8 cellular contexts compared by ENCODE assay signal in the genomic region with DNA sequence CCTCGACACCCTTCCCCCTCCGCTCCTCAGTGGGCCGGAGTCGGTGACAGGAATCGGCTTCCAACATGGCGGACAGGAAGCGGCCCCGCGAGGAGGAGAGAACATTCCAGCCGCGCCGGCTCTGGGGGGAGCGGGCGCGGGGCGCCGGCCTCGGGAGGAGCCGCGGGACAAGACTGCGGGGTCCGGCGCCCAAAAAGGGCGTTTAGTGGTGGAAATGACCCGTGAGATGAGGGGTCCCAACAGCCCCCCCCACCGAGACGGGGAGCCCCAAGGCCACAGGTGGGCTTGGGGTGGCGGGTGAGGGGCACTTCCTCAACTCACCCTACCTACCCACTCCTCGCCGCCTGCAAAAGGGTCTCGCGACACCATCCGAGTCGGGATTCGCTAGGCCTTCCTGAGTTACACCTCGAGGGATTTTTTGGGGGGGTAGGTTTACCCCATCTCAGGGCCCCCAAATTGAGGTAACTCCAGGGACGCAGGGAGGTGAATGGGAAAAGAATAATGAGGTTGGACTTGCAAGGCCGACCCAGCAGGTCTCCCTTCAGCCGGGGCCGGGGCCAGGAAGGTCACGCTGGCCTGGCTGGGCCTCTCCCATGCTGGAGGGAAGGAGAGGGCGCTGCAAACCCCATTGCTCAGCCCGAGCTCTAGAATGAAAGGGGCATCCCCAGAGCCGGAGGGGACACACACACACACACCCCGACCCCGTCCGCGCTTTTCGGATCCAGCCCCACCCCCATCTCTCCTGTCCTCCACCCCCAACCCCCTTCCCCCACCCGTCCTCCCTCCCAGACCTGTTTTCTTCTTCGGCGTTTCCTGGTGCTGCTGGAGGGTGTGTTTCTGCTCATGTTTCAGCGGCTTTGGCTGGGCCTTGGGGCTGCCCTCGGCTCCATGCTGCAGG. TPM values are rescaled to one million over a fixed set of nuclear protein-coding genes. Genes with fewer than 3 reads are reported as not detected.
DNase-seq lines count a peak whose midpoint lies in the region; ATAC-seq, FAIRE-seq and TF ChIP-seq lines count a peak whose summit lies in the region.

No MANE protein-coding gene starts in this region.

- TF ChIP-seq CTCF in AG10803 (conservative IDR thresholded peaks at IDR 0.05; ENCODE audit: low read length) (no peak), GM12878 (IDR thresholded peaks at IDR 0.05 in 2 of 3, conservative IDR thresholded peaks at IDR 0.05 in 1 of 3; ENCODE audit: control insufficient read depth in 2 of 3, extremely low read depth in 1 of 3, insufficient read depth in 1 of 3, low read depth in 3 of 3, low read length in 3 of 3) (peak in 1 of 3 experiments; percentile 20; a peak in 1 of 6 replicates), gastrocnemius medialis (IDR thresholded peaks at IDR 0.05 in 4 of 5, conservative IDR thresholded peaks at IDR 0.05 in 1 of 5) (no peak)

- ATAC-seq in GM12878: peak; percentile 64
- ATAC-seq in gastrocnemius medialis: peak; percentile 34 to 43

- no peak for TF ChIP-seq RAD21 in GM12878 (IDR thresholded peaks at IDR 0.05; ENCODE audit: insufficient read depth, low read depth, low read length)

- FAIRE-seq in GM12878 (lab: Jason Lieb, UNC): no peak

- peak overlapping the region; percentile 79 for H3K4me2 ChIP-seq in GM12878 (ENCODE audit: control insufficient read depth, insufficient read depth)

- H3K27ac ChIP-seq in GM12878 (ENCODE audit: control insufficient read depth, insufficient read depth): peak overlapping the region; percentile 73
- H3K27ac ChIP-seq in gastrocnemius medialis: peak overlapping the region; percentile 95 to 100 (median 100)

- WGBS in GM12878 (ENCODE audit: insufficient coverage, insufficient replicate concordance, low lambda C conversion rate, missing lambda C conversion rate): 1% methylated on average over 51 of the region's 54 CpGs

- H3K79me2 ChIP-seq in GM12878 (ENCODE audit: control insufficient read depth, insufficient read depth, low read length): peaks cover 57% of the 10 kb centered on the region

- H3K36me3 ChIP-seq in GM12878 (ENCODE audit: control insufficient read depth in 2 of 2, insufficient read depth in 2 of 2, low read length in 1 of 2) (peaks cover 2 to 6% of the 10 kb centered on the region in 2 experiments), gastrocnemius medialis (peaks cover 0 to 4% of the 10 kb centered on the region in 2 donors)

- H4K20me1 ChIP-seq in GM12878 (ENCODE audit: control insufficient read depth, insufficient read depth): peaks cover 3% of the 10 kb centered on the region; the same call in 1 of the 2 replicates

- peak overlapping the region; percentile 87 for H3K9ac ChIP-seq in GM12878 (ENCODE audit: control insufficient read depth, insufficient read depth, low read length)

- H2AFZ ChIP-seq in GM12878 (ENCODE audit: control insufficient read depth, low read depth, low read length): no peak overlapping the region; the same call in 1 of the 2 replicates

- H3K4me1 ChIP-seq in GM12878 (ENCODE audit: control insufficient read depth, insufficient read depth, low read length): peaks cover 2% of the 10 kb centered on the region; the same call in 1 of the 2 replicates
- H3K4me1 ChIP-seq in gastrocnemius medialis: peaks cover 33 to 38% of the 10 kb centered on the region in 2 donors

- SMC1A ChIA-PET in GM12878 (lab: Charles Lee; ENCODE audit: uncharacterized antibody, unreplicated experiment): interaction anchor here (0.6 to 3.4 kb wide), 5 partner anchors 67 to 833 kb away, joined by 3 to 58 read pairs (median 3); no protein-coding TSS in a partner anchor

- CTCF ChIA-PET in GM12878 (lab: Yijun Ruan, JAX): interaction anchor here (0.7 to 5.0 kb wide), 10 partner anchors 8 to 720 kb away, joined by 3 to 93 read pairs (median 5); no protein-coding TSS in a partner anchor

- TF ChIP-seq EP300 in GM12878 (IDR thresholded peaks at IDR 0.05; ENCODE audit: borderline replicate concordance in 1 of 2, control insufficient read depth in 1 of 2, low read depth in 2 of 2, low read length in 2 of 2): no peak

- DNase-seq in AG10803 (ENCODE audit: low read depth): peak; percentile 44
- peak; percentile 63 for DNase-seq in M059J (ENCODE audit: low read depth)
- DNase-seq in T1000 (lab: John Stamatoyannopoulos, UW): peak; percentile 19
- no peak for DNase-seq in GM12878 (ENCODE audit: low read depth, low spot score)
- peak; percentile 28 to 54 for DNase-seq in gastrocnemius medialis
- DNase-seq in GF-D8 (lab: John Stamatoyannopoulos, UW): no peak

- TF ChIP-seq POLR2A in GM19193 (IDR thresholded peaks at IDR 0.05; ENCODE audit: extremely low read depth, insufficient read depth, insufficient read length): peak; percentile 46
- peak; percentile 10; the same call in 1 of the 2 replicates for TF ChIP-seq POLR2A in GM12878 (IDR thresholded peaks at IDR 0.05; ENCODE audit: low read depth, low read length)
- TF ChIP-seq POLR2A in gastrocnemius medialis (IDR thresholded peaks at IDR 0.05): no peak

- POLR2A ChIA-PET in GM12878 (lab: Charles Lee): interaction anchor here (0.6 to 2.3 kb wide), 17 partner anchors 10 to 341 kb away, joined by 3 to 13 read pairs (median 5); partner anchors contain the start of genes MYO18A, PHF12 and TAOK1

- H3K4me3 ChIP-seq in AG10803 (ENCODE audit: low read length): peak overlapping the region; percentile 95
- H3K4me3 ChIP-seq in GM12878: peak overlapping the region; percentile 89
- H3K4me3 ChIP-seq in iPS-11a (ENCODE audit: low read depth, low read length): peak overlapping the region; percentile 98
- peak overlapping the region; percentile 88 to 97 (median 95) for H3K4me3 ChIP-seq in gastrocnemius medialis

- H3K9me3 ChIP-seq in GM12878 (replicated peaks; ENCODE audit: control insufficient read depth, insufficient read depth, low read length): no peaks in the 10 kb centered on the region
- no peaks in the 10 kb centered on the region for H3K9me3 ChIP-seq in gastrocnemius medialis

- in situ Hi-C loops in GM12878 (cut with MboI): no loop called here
- in situ Hi-C loops in gastrocnemius medialis (cut with MboI; ENCODE audit: low sequenced_read_pairs in 4 of 4): loop anchor here in 2 of 4 donors (10.0 to 25.0 kb wide), 2 partner anchors 131 to 148 kb away; no protein-coding TSS in a partner anchor

- BruUV-seq in GM12878 (replicated peaks; lab: Mats Ljungman, UMichigan): TSS peak; percentile 73

- RAD21 ChIA-PET in GM12878 (lab: Charles Lee; ENCODE audit: unreplicated experiment): interaction anchor here (0.7 to 3.6 kb wide), 12 partner anchors 10 to 566 kb away, joined by 3 to 71 read pairs (median 5); no protein-coding TSS in a partner anchor

- intact Hi-C loops in GM12878 (cut with micrococcal nuclease; ENCODE audit: unreplicated experiment): loop anchor here (5.0 kb wide), 1 partner anchor 341 kb away; the partner anchor contains the start of gene PHF12
- intact Hi-C loops in gastrocnemius medialis (cut with DNase I; ENCODE audit: low total_unique reads): loop anchor here (5.0 kb wide), 1 partner anchor 341 kb away; the partner anchor contains the start of gene PHF12

- H3K27me3 ChIP-seq in GM12878 (replicated peaks in 1 of 2; ENCODE audit: control insufficient read depth in 2 of 2, insufficient read depth in 2 of 2, low read length in 1 of 2): no peaks in the 10 kb centered on the region
- no peaks in the 10 kb centered on the region for H3K27me3 ChIP-seq in gastrocnemius medialis

TF ChIP-seq in GM12878, 131 proteins besides CTCF, POLR2A, EP300 and RAD21 (continues in another document):
- no peak for TF ChIP-seq NFYA (IDR thresholded peaks at IDR 0.05; ENCODE audit: borderline replicate concordance, low read depth, low read length)

RNA-seq across cellular contexts. Expression of gene NUFIP2, which starts 0.7 kb away (rescaled TPM):
- 29.7 and 40.6 TPM in 2 replicates for total RNA-seq in M059J (2014; rRNA removed; shearing (Covaris generic))
- 111 and 118 TPM in 2 replicates for total RNA-seq in GM12878 (2013; cell fraction: nucleolus; rRNA removed)
- total RNA-seq in GM12878 (2014; rRNA removed): 26.2 and 30.8 TPM in 2 replicates
- 32.1 and 32.3 TPM in 2 replicates for total RNA-seq in GM12878 (2014; rRNA removed; fragmentation: Illumina TruSeq; extraction: Trizol)
- total RNA-seq in GM12878 (2021): 31.1 and 32.7 TPM in 2 replicates
- 9.1 TPM for polyA plus RNA-seq in GM12878 (2011; ENCODE audit: low read depth)
- polyA plus RNA-seq in GM12878 (2011; rRNA removed): 15.6 and 18.3 TPM in 2 replicates
- polyA plus RNA-seq in GM12878 (2011; cell fraction: cytosol; rRNA removed): 8.7 and 13.4 TPM in 2 replicates
- 27.5 and 46.1 TPM in 2 replicates for polyA plus RNA-seq in GM12878 (2011; cell fraction: nucleus; rRNA removed)
- polyA plus RNA-seq in GM12878 (2012): 14.4 and 15.8 TPM in 2 replicates
- 25.4 and 31.1 TPM in 2 replicates for polyA plus RNA-seq in GM12878 (2014; fragmentation: Illumina TruSeq; extraction: Trizol)
- 1 to 10 TPM; 4.3 to 5.2 TPM for polyA plus RNA-seq in GM12878 (2014; fragmentation: Nextera tagmentation; extraction: Ambion mirVana)
- 13.3 TPM in 2 replicates for polyA plus RNA-seq in GM12878 (2014; rRNA removed)
- 1 to 10 TPM; 3.7 to 5.1 TPM for polyA plus RNA-seq in GM12878 (2016; fragmentation: Nextera tagmentation; extraction: Ambion mirVana)
- polyA minus RNA-seq in GM12878 (2011; rRNA and poly(A)+ RNA removed): 12.8 and 17.3 TPM in 2 replicates
- 13.4 and 22.1 TPM in 2 replicates for polyA minus RNA-seq in GM12878 (2011; cell fraction: cytosol; rRNA and poly(A)+ RNA removed)
- 29.7 and 51.9 TPM in 2 replicates for polyA minus RNA-seq in GM12878 (2011; cell fraction: nucleus; rRNA and poly(A)+ RNA removed)
- total RNA-seq in gastrocnemius medialis: 10 to 100 TPM; 20.0 to 33.7 (median 27.8) TPM

RNA-seq across cellular contexts. Expression of gene CRYBA1, which starts 46.6 kb away (rescaled TPM):
- total RNA-seq in M059J (2014; rRNA removed; shearing (Covaris generic)): not detected in 2 replicates
- not detected in 2 replicates for total RNA-seq in GM12878 (2013; cell fraction: nucleolus; rRNA removed)
- total RNA-seq in GM12878 (2014; rRNA removed) (not detected in 2 replicates), GM12878 (2014; rRNA removed; fragmentation: Illumina TruSeq; extraction: Trizol) (not detected in 2 replicates), GM12878 (2021) (not detected in 2 replicates), gastrocnemius medialis (not detected)
- polyA plus RNA-seq in GM12878 (2011; ENCODE audit: low read depth): not detected
- polyA plus RNA-seq in GM12878 (2011; rRNA removed) (not detected in 2 replicates), GM12878 (2014; fragmentation: Illumina TruSeq; extraction: Trizol) (not detected in 2 replicates), GM12878 (2014; fragmentation: Nextera tagmentation; extraction: Ambion mirVana) (not detected), GM12878 (2014; rRNA removed) (not detected in 2 replicates), GM12878 (2016; fragmentation: Nextera tagmentation; extraction: Ambion mirVana) (not detected)
- polyA plus RNA-seq in GM12878 (2011; cell fraction: cytosol; rRNA removed): not detected in 2 replicates
- not detected in 2 replicates for polyA plus RNA-seq in GM12878 (2011; cell fraction: nucleus; rRNA removed)
- polyA plus RNA-seq in GM12878 (2012): not detected in 2 replicates
- polyA minus RNA-seq in GM12878 (2011; rRNA and poly(A)+ RNA removed): not detected in 2 replicates
- not detected in 2 replicates for polyA minus RNA-seq in GM12878 (2011; cell fraction: cytosol; rRNA and poly(A)+ RNA removed)
- polyA minus RNA-seq in GM12878 (2011; cell fraction: nucleus; rRNA and poly(A)+ RNA removed): not detected in 2 replicates

Comparison
In these comparisons a context has a peak if more than half of its experiments do, and no peak if none do; other contexts are left out.
1. DNase-seq: peak in AG10803 (single experiment), M059J (single experiment), T1000 (single experiment) and gastrocnemius medialis (2 of 2); none in GM12878 (single experiment) and GF-D8 (single experiment).
2. POLR2A ChIP-seq: peak in GM19193 (single experiment) and GM12878 (single experiment); none in gastrocnemius medialis (0 of 2).
3. Peak in every context shown above with its lines, with median percentiles within 50 percentile points of each other: H3K4me3 ChIP-seq.